Comparison of ENCODE assay signal across 9 cellular contexts in the genomic region with DNA sequence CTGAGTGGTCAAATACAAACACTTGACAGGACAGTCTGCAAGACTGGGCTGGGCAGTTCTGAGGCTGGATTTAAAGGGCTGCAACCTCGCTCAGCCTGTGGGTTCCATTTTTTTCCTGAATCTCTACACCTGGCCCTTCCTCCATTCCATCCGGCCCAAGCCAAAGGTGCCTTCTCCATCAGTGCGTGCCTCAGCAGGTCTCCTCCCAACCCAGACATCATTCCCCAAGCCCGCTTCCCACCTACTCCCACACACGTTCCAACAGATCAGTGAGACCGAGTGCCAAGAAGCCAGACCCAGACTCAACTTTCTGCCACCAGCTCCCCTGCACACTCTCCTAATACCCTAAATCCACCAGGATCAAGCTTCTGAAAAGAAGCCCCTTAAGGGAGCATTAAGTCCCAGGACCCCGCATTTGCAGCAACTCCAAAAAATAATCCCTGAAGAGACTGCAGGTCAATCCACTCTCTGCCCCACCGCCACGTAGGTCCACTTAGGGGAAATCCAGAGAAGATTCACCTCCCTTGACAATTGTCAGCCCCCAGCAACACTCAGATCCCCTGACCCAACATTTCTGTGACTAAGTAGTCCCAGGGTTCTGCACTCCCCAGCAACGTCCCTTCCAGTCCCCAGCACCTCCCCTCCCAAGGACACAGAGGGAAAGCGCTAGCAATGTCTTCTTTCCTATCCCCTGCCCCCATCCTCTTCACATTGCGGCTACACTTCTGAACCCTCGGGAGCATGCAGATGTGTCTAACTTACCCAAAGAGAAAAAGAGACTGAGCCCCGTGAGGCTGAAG. TPM values are rescaled to one million over a fixed set of nuclear protein-coding genes. Genes with fewer than 3 reads are reported as not detected.
DNase-seq lines count a peak whose midpoint lies in the region; ATAC-seq and TF ChIP-seq lines count a peak whose summit lies in the region.
"Had no signal": no experiment of that assay in that cellular context is flagged by ENCODE, and none has a peak within 500 bp of the region (broad histone marks: within the 10 kb centered on the region; RNA-seq: fewer than 3 reads in every experiment).

No MANE protein-coding gene starts in this region.

- H3K4me1 ChIP-seq in left ventricle myocardium inferior, result peaks cover 55% of the 10 kb centered on the region

- TF ChIP-seq CTCF in left ventricle myocardium inferior (IDR thresholded peaks at IDR 0.05; ENCODE audit: borderline replicate concordance), result no peak
- no peak for TF ChIP-seq CTCF in neural cell (IDR thresholded peaks at IDR 0.05; ENCODE audit: poor library complexity, severe bottlenecking)

- DNase-seq in Right ventricle myocardium superior, result no peak
- DNase-seq in Right ventricle myocardium inferior (ENCODE audit: missing footprints), result no peak
- no peak for DNase-seq in left ventricle myocardium inferior
- no peak for DNase-seq in stimulated activated naive CD4-positive, alpha-beta T cell (lab: John Stamatoyannopoulos, UW)
- no peak for DNase-seq in activated CD4-positive, alpha-beta memory T cell treated with anti-CD3 and anti-CD28 coated beads, Interleukin-2, amount 10 ng/mL, durations not matched to agents 7 days and 5 days
- no peak for DNase-seq in stimulated activated CD4-positive, alpha-beta T cell treated with anti-CD3 and anti-CD28 coated beads, Interleukin-2, amount 100 ng/mL, for 24 hours
- DNase-seq: activated T-cell treated with anti-CD3 and anti-CD28 coated beads, Interleukin-2, amount 50 U/mL, for 48 hours had no signal

- peak overlapping the region; percentile 91 for H3K27ac ChIP-seq in left ventricle myocardium inferior (replicated peaks)
- H3K27ac ChIP-seq in neural cell (ENCODE audit: low read length), result peak overlapping the region; percentile 32

- H3K27ac Mint-ChIP-seq in activated CD4-positive, alpha-beta memory T cell treated with anti-CD3 and anti-CD28 coated beads, Interleukin-2, amount 10 ng/mL, durations not matched to agents 7 days and 5 days, result no peak overlapping the region

- POLR2A ChIA-PET in activated CD4-positive, alpha-beta memory T cell treated with anti-CD3 and anti-CD28 coated beads, Interleukin-2, amount 10 ng/mL, durations not matched to agents 7 days and 5 days (lab: Charles Lee), result no interaction called here

- no peaks in the 10 kb centered on the region for H3K9me3 ChIP-seq in left ventricle myocardium inferior (replicated peaks)
- no peaks in the 10 kb centered on the region for H3K9me3 ChIP-seq in neural cell (ENCODE audit: low read length)

- peak overlapping the region; percentile 85 for H2AFZ ChIP-seq in neural cell (ENCODE audit: low read depth, low read length)

- H3K4me2 ChIP-seq in neural cell (ENCODE audit: low read length), result peak overlapping the region; percentile 79

- H3K36me3 Mint-ChIP-seq in activated CD4-positive, alpha-beta memory T cell treated with anti-CD3 and anti-CD28 coated beads, Interleukin-2, amount 10 ng/mL, durations not matched to agents 7 days and 5 days (ENCODE audit: low read depth), result no peaks in the 10 kb centered on the region

- H4K20me1 ChIP-seq in neural cell (ENCODE audit: insufficient read depth), result no peaks in the 10 kb centered on the region

- no peak for TF ChIP-seq EP300 in neural cell (conservative IDR thresholded peaks at IDR 0.05; ENCODE audit: poor library complexity, severe bottlenecking)

- peaks cover 2% of the 10 kb centered on the region for H3K4me1 Mint-ChIP-seq in activated CD4-positive, alpha-beta memory T cell treated with anti-CD3 and anti-CD28 coated beads, Interleukin-2, amount 10 ng/mL, durations not matched to agents 7 days and 5 days

- H3K27me3 ChIP-seq in left ventricle myocardium inferior (ENCODE audit: low read depth) (peaks cover 8% of the 10 kb centered on the region), neural cell (ENCODE audit: insufficient read depth, low read depth, low read length) (peaks cover 7% of the 10 kb centered on the region)

- H3K27me3 Mint-ChIP-seq in activated CD4-positive, alpha-beta memory T cell treated with anti-CD3 and anti-CD28 coated beads, Interleukin-2, amount 10 ng/mL, durations not matched to agents 7 days and 5 days, result peaks cover 20% of the 10 kb centered on the region

- no peaks in the 10 kb centered on the region for H3F3A ChIP-seq in neural cell (ENCODE audit: insufficient read depth, low read length, poor library complexity, severe bottlenecking)

- no peak for TF ChIP-seq RAD21 in neural cell (conservative IDR thresholded peaks at IDR 0.05)

- no peaks in the 10 kb centered on the region for H3K9me2 ChIP-seq in neural cell (ENCODE audit: insufficient read depth, low read length)

- peak overlapping the region; percentile 59 for H3K9ac ChIP-seq in neural cell (ENCODE audit: low read length)

- H3K4me3 ChIP-seq in left ventricle myocardium inferior (peak overlapping the region; percentile 69), neural cell (ENCODE audit: low read length) (peak overlapping the region; percentile 68)

- H3K36me3 ChIP-seq in left ventricle myocardium inferior (no peaks in the 10 kb centered on the region), neural cell (ENCODE audit: insufficient read depth, low read length) (no peaks in the 10 kb centered on the region)

- H3K79me2 ChIP-seq in neural cell (replicated peaks; ENCODE audit: insufficient read depth, low read length), result no peaks in the 10 kb centered on the region

- no peak overlapping the region for H3K4me3 Mint-ChIP-seq in activated CD4-positive, alpha-beta memory T cell treated with anti-CD3 and anti-CD28 coated beads, Interleukin-2, amount 10 ng/mL, durations not matched to agents 7 days and 5 days

- ATAC-seq in Right ventricle myocardium superior (ENCODE audit: poor library complexity) (peak; percentile 12), Right ventricle myocardium inferior (no peak)
- no peak for ATAC-seq in activated CD4-positive, CD25-positive, alpha-beta regulatory T cell treated with anti-CD3 and anti-CD28 coated beads, Interleukin-2, amount 50 U/mL, for 24 hours

- CTCF ChIA-PET in activated CD4-positive, alpha-beta memory T cell treated with anti-CD3 and anti-CD28 coated beads, Interleukin-2, amount 10 ng/mL, durations not matched to agents 7 days and 5 days (lab: Charles Lee), result interaction anchor here (1.4 kb wide), 1 partner anchor 120 kb away, joined by 3 read pairs; no protein-coding TSS in a partner anchor

- H3K9me3 Mint-ChIP-seq in activated CD4-positive, alpha-beta memory T cell treated with anti-CD3 and anti-CD28 coated beads, Interleukin-2, amount 10 ng/mL, durations not matched to agents 7 days and 5 days, result no peaks in the 10 kb centered on the region

- intact Hi-C loops in Right ventricle myocardium superior (cut with DNase I), result no loop called here
- intact Hi-C loops in Right ventricle myocardium inferior (cut with DNase I), result loop anchor here (2.0 kb wide), 1 partner anchor 19 kb away; no protein-coding TSS in a partner anchor
- intact Hi-C loops in left ventricle myocardium inferior (cut with micrococcal nuclease), result no loop called here

TF ChIP-seq in neural cell, 6 proteins besides CTCF, POLR2A, EP300 and RAD21:
- TF ChIP-seq POLR2AphosphoS5 (IDR thresholded peaks at IDR 0.05), result no peak
- TF ChIP-seq MXI1 (conservative IDR thresholded peaks at IDR 0.05; ENCODE audit: poor library complexity, severe bottlenecking), result no peak
- no peak for TF ChIP-seq EZH2 (IDR thresholded peaks at IDR 0.05; ENCODE audit: borderline replicate concordance, insufficient read depth, low read length, poor library complexity, severe bottlenecking)
- peak; percentile 22 for TF ChIP-seq TAF1 (IDR thresholded peaks at IDR 0.05; ENCODE audit: low read depth)

RNA-seq across cellular contexts. Expression of a gene that starts 0.6 kb away (rescaled TPM):
- 17.6 TPM for total RNA-seq in Right ventricle myocardium superior
- total RNA-seq in Right ventricle myocardium inferior, result 18.3 TPM
- 24.9 TPM for total RNA-seq in left ventricle myocardium inferior
- 1.0 and 1.1 TPM in 2 replicates for polyA plus RNA-seq in neural cell
- polyA minus RNA-seq in neural cell, result 3.2 and 4.6 TPM in 2 replicates
- total RNA-seq in activated CD4-positive, alpha-beta memory T cell treated with anti-CD3 and anti-CD28 coated beads, Interleukin-2, amount 10 ng/mL, durations not matched to agents 7 days and 5 days, result not detected

RNA-seq across cellular contexts. Expression of a gene that starts 23.2 kb away (rescaled TPM):
- 12.0 TPM for total RNA-seq in Right ventricle myocardium superior
- total RNA-seq in Right ventricle myocardium inferior, result 12.6 TPM
- total RNA-seq in left ventricle myocardium inferior, result 12.9 TPM
- polyA plus RNA-seq in neural cell, result 0.61 and 0.92 TPM in 2 replicates
- 0.73 TPM in 1 of 2 replicates, not detected in the other for polyA minus RNA-seq in neural cell
- under 1 TPM in 1 of 2 experiments, not detected in 1; 0.28 TPM for total RNA-seq in activated CD4-positive, alpha-beta memory T cell treated with anti-CD3 and anti-CD28 coated beads, Interleukin-2, amount 10 ng/mL, durations not matched to agents 7 days and 5 days

RNA-seq across cellular contexts. Expression of a gene that starts 49.0 kb away (rescaled TPM):
- 2.7 TPM for total RNA-seq in Right ventricle myocardium superior
- total RNA-seq in Right ventricle myocardium inferior, result 3.3 TPM
- total RNA-seq in left ventricle myocardium inferior, result 2.9 TPM
- polyA plus RNA-seq in neural cell, result 0.28 TPM in 1 of 2 replicates, not detected in the other
- polyA minus RNA-seq in neural cell, result 0.69 TPM in 1 of 2 replicates, not detected in the other
- total RNA-seq in activated CD4-positive, alpha-beta memory T cell treated with anti-CD3 and anti-CD28 coated beads, Interleukin-2, amount 10 ng/mL, durations not matched to agents 7 days and 5 days, result 100 to 1,000 TPM; 102 to 103 TPM

Comparison
In these comparisons a context has a peak if more than half of its experiments do, and no peak if none do; other contexts are left out.
1. RNA of a gene that starts 0.6 kb away (total RNA-seq): 24.9 TPM in left ventricle myocardium inferior (single experiment), 18.3 TPM in Right ventricle myocardium inferior (single experiment) and 17.6 TPM in Right ventricle myocardium superior (single experiment); not detected in activated CD4-positive, alpha-beta memory T cell treated with anti-CD3 and anti-CD28 coated beads, Interleukin-2, amount 10 ng/mL, durations not matched to agents 7 days and 5 days; every median in the first group is over 10 times any median in the second.
2. RNA of a gene that starts 23.2 kb away (total RNA-seq): 12.9 TPM in left ventricle myocardium inferior (single experiment), 12.6 TPM in Right ventricle myocardium inferior (single experiment) and 12.0 TPM in Right ventricle myocardium superior (single experiment); 0.28 TPM in activated CD4-positive, alpha-beta memory T cell treated with anti-CD3 and anti-CD28 coated beads, Interleukin-2, amount 10 ng/mL, durations not matched to agents 7 days and 5 days; every median in the first group is over 10 times any median in the second.
3. RNA of a gene that starts 49.0 kb away (total RNA-seq): 102 to 103 TPM in activated CD4-positive, alpha-beta memory T cell treated with anti-CD3 and anti-CD28 coated beads, Interleukin-2, amount 10 ng/mL, durations not matched to agents 7 days and 5 days; 3.3 TPM in Right ventricle myocardium inferior (single experiment), 2.9 TPM in left ventricle myocardium inferior (single experiment) and 2.7 TPM in Right ventricle myocardium superior (single experiment); every median in the first group is over 10 times any median in the second.